Comparison of ENCODE assay signal across 22 cellular contexts in the genomic region with DNA sequence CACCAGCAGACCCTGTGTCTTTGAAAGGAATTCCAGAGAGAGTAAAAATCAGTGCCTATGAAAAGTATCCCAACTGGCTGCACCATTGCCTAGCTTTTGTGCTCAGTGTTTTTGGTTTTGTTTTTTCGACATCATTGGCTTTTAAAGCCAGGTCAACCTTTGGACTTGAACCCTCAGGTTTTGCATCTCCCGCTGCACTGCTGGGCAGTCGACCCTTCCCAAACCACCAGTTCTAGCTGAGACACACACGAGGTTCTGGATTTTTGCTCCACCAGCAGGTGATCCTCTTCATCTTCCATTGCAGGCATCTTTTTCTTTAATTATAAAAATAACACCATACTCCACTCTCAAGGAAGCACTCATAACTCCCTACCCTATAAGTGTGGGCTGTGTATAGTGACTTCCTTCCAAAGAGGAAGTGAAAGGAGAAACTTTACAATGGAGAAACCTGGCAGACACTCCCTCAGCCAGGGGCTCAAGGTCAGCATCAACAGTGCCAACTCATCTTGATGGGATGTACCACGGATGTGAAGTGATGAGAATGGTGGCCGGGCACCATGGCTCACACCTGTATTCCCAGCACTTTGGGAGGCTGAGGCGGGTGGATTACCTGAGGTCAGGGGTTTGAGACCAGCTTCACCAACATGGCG. TPM values are rescaled to one million over a fixed set of nuclear protein-coding genes. Genes with fewer than 3 reads are reported as not detected.
DNase-seq lines count a peak whose midpoint lies in the region; ATAC-seq, FAIRE-seq and TF ChIP-seq lines count a peak whose summit lies in the region.
"Had no signal": no experiment of that assay in that cellular context is flagged by ENCODE, and none has a peak within 500 bp of the region (broad histone marks: within the 10 kb centered on the region; RNA-seq: fewer than 3 reads in every experiment).

No MANE protein-coding gene starts in this region.

- H3K4me1 ChIP-seq in mucosa of descending colon (ENCODE audit: low read depth) (peaks cover 7% of the 10 kb centered on the region), kidney (ENCODE audit: control insufficient read depth in 1 of 2, insufficient read depth in 1 of 2, low read depth in 1 of 2, low read length in 2 of 2) (no peaks in the 10 kb centered on the region)

- ATAC-seq in stimulated activated naive CD8-positive, alpha-beta T cell treated with anti-CD3 and anti-CD28 coated beads, Interleukin-15, amount 100 ng/mL, for 72 hours: no peak
- ATAC-seq in activated T-helper 17 cell treated with anti-CD3 and anti-CD28 coated beads, Interleukin-2, amount 50 U/mL, for 72 hours (replicated peaks): no peak
- ATAC-seq in mucosa of descending colon: peak; percentile 86
- ATAC-seq: activated CD4-positive, CD25-positive, alpha-beta regulatory T cell treated with anti-CD3 and anti-CD28 coated beads, Interleukin-2, amount 50 U/mL, for 24 hours; GM23338 had no signal

- H3K27me3 Mint-ChIP-seq in stimulated activated naive CD8-positive, alpha-beta T cell treated with anti-CD3 and anti-CD28 coated beads, Interleukin-15, Interleukin-2, amounts not matched to agents 100 ng/mL and 50 ng/mL, for 24 hours: no peaks in the 10 kb centered on the region
- H3K27me3 Mint-ChIP-seq in stimulated activated naive CD8-positive, alpha-beta T cell treated with anti-CD3 and anti-CD28 coated beads, Interleukin-15, amount 100 ng/mL, for 72 hours: no peaks in the 10 kb centered on the region
- H3K27me3 Mint-ChIP-seq in activated T-helper 17 cell treated with anti-CD3 and anti-CD28 coated beads, Interleukin-2, amount 50 U/mL, for 72 hours: no peaks in the 10 kb centered on the region

- no peak for FAIRE-seq in kidney (lab: Jason Lieb, UNC)
- FAIRE-seq: D721Med, GM18507 had no signal

- H3K4me3 ChIP-seq in mucosa of descending colon (no peak overlapping the region), kidney (ENCODE audit: low read length in 2 of 2) (no peak overlapping the region)
- H3K4me3 ChIP-seq: dorsolateral prefrontal cortex, GM23338 had no signal

- TF ChIP-seq CTCF in mucosa of descending colon (IDR thresholded peaks at IDR 0.05) (no peak), kidney (IDR thresholded peaks at IDR 0.05; ENCODE audit: borderline replicate concordance, extremely low read depth, insufficient read depth) (no peak)

- DNase-seq in stimulated activated naive CD8-positive, alpha-beta T cell treated with anti-CD3 and anti-CD28 coated beads, Interleukin-15, amount 100 ng/mL, for 72 hours: no peak
- no peak for DNase-seq in mucosa of descending colon
- DNase-seq in NCI-H2029 (lab: John Stamatoyannopoulos, UW): no peak
- DNase-seq in DMS79 treated with DMSO at 0.1 percent for 48 hours (lab: John Stamatoyannopoulos, UW): no peak
- no peak for DNase-seq in AML-193 (lab: John Stamatoyannopoulos, UW)
- DNase-seq in kidney: no peak
- DNase-seq: dorsolateral prefrontal cortex; foreskin fibroblast; immature natural killer cell; MM.1S; NCI-H2029 treated with DMSO at 0.1 percent for 48 hours; NCI-H345; stimulated activated CD4-positive, alpha-beta T cell treated with anti-CD3 and anti-CD28 coated beads, Interleukin-4, amount 100 ng/mL, for 24 hours had no signal

- peaks cover 88% of the 10 kb centered on the region for H3K4me1 Mint-ChIP-seq in stimulated activated naive CD8-positive, alpha-beta T cell treated with anti-CD3 and anti-CD28 coated beads, Interleukin-15, Interleukin-2, amounts not matched to agents 100 ng/mL and 50 ng/mL, for 24 hours (ENCODE audit: low read depth)
- peaks cover 69% of the 10 kb centered on the region for H3K4me1 Mint-ChIP-seq in stimulated activated naive CD8-positive, alpha-beta T cell treated with anti-CD3 and anti-CD28 coated beads, Interleukin-15, amount 100 ng/mL, for 72 hours
- H3K4me1 Mint-ChIP-seq in activated T-helper 17 cell treated with anti-CD3 and anti-CD28 coated beads, Interleukin-2, amount 50 U/mL, for 72 hours: peaks cover 19% of the 10 kb centered on the region
- H3K4me1 Mint-ChIP-seq: immature natural killer cell had no signal

- peaks cover 6% of the 10 kb centered on the region for H3K9me3 Mint-ChIP-seq in stimulated activated naive CD8-positive, alpha-beta T cell treated with anti-CD3 and anti-CD28 coated beads, Interleukin-15, Interleukin-2, amounts not matched to agents 100 ng/mL and 50 ng/mL, for 24 hours
- H3K9me3 Mint-ChIP-seq in stimulated activated naive CD8-positive, alpha-beta T cell treated with anti-CD3 and anti-CD28 coated beads, Interleukin-15, amount 100 ng/mL, for 72 hours: peaks cover 7 to 8% of the 10 kb centered on the region in 2 donors
- no peaks in the 10 kb centered on the region for H3K9me3 Mint-ChIP-seq in activated T-helper 17 cell treated with anti-CD3 and anti-CD28 coated beads, Interleukin-2, amount 50 U/mL, for 72 hours

- H3K9me3 ChIP-seq in mucosa of descending colon: no peaks in the 10 kb centered on the region
- no peaks in the 10 kb centered on the region for H3K9me3 ChIP-seq in kidney (ENCODE audit: control insufficient read depth in 1 of 2, low read length in 2 of 2)

- no peak overlapping the region for H3K9ac ChIP-seq in kidney (ENCODE audit: low read length in 2 of 2)

- H3K4me3 Mint-ChIP-seq in stimulated activated naive CD8-positive, alpha-beta T cell treated with anti-CD3 and anti-CD28 coated beads, Interleukin-15, Interleukin-2, amounts not matched to agents 100 ng/mL and 50 ng/mL, for 24 hours: no peak overlapping the region
- no peak overlapping the region for H3K4me3 Mint-ChIP-seq in stimulated activated naive CD8-positive, alpha-beta T cell treated with anti-CD3 and anti-CD28 coated beads, Interleukin-15, amount 100 ng/mL, for 72 hours
- H3K4me3 Mint-ChIP-seq in activated T-helper 17 cell treated with anti-CD3 and anti-CD28 coated beads, Interleukin-2, amount 50 U/mL, for 72 hours: no peak overlapping the region
- H3K4me3 Mint-ChIP-seq: GM23338, immature natural killer cell had no signal

- no peak overlapping the region for H3K27ac ChIP-seq in kidney (ENCODE audit: low read depth in 2 of 2, low read length in 2 of 2)
- H3K27ac ChIP-seq: C4-2B, epithelial cell of prostate had no signal

- H3K36me3 ChIP-seq in mucosa of descending colon (ENCODE audit: low read depth) (no peaks in the 10 kb centered on the region), kidney (ENCODE audit: control insufficient read depth in 1 of 2, insufficient read depth in 2 of 2, low read length in 2 of 2) (no peaks in the 10 kb centered on the region)

- peak overlapping the region; percentile 91 for H3K27ac Mint-ChIP-seq in stimulated activated naive CD8-positive, alpha-beta T cell treated with anti-CD3 and anti-CD28 coated beads, Interleukin-15, Interleukin-2, amounts not matched to agents 100 ng/mL and 50 ng/mL, for 24 hours
- peak overlapping the region in 1 of 2 donors; percentile 84 for H3K27ac Mint-ChIP-seq in stimulated activated naive CD8-positive, alpha-beta T cell treated with anti-CD3 and anti-CD28 coated beads, Interleukin-15, amount 100 ng/mL, for 72 hours
- peak overlapping the region; percentile 44 for H3K27ac Mint-ChIP-seq in activated T-helper 17 cell treated with anti-CD3 and anti-CD28 coated beads, Interleukin-2, amount 50 U/mL, for 72 hours
- H3K27ac Mint-ChIP-seq: GM23338, IgD-negative memory B cell, immature natural killer cell had no signal

- peaks cover 25% of the 10 kb centered on the region for H3K36me3 Mint-ChIP-seq in stimulated activated naive CD8-positive, alpha-beta T cell treated with anti-CD3 and anti-CD28 coated beads, Interleukin-15, Interleukin-2, amounts not matched to agents 100 ng/mL and 50 ng/mL, for 24 hours (ENCODE audit: low read depth)
- H3K36me3 Mint-ChIP-seq in activated T-helper 17 cell treated with anti-CD3 and anti-CD28 coated beads, Interleukin-2, amount 50 U/mL, for 72 hours (ENCODE audit: low read depth): no peaks in the 10 kb centered on the region

- intact Hi-C loops in mucosa of descending colon (cut with DNase I, micrococcal nuclease): no loop called here
- intact Hi-C loops in kidney (cut with DNase I): no loop called here

RNA-seq across cellular contexts. Expression of a gene that starts 57.8 kb away (rescaled TPM):
- total RNA-seq in activated T-helper 17 cell treated with anti-CD3 and anti-CD28 coated beads, Interleukin-2, amount 50 U/mL, for 72 hours: 10 to 100 TPM in 1 of 2 donors, 1 to 10 TPM in 1; 7.0 to 19.3 TPM
- 10 to 100 TPM in 1 of 3 donors, 1 to 10 TPM in 2; 5.4 to 54.3 (median 9.1) TPM for total RNA-seq in mucosa of descending colon
- 48.8 TPM for total RNA-seq in kidney
- 33.4 TPM for polyA plus RNA-seq in kidney (ENCODE audit: insufficient read depth, low read depth, low replicate concordance)
